In the genomic region with DNA sequence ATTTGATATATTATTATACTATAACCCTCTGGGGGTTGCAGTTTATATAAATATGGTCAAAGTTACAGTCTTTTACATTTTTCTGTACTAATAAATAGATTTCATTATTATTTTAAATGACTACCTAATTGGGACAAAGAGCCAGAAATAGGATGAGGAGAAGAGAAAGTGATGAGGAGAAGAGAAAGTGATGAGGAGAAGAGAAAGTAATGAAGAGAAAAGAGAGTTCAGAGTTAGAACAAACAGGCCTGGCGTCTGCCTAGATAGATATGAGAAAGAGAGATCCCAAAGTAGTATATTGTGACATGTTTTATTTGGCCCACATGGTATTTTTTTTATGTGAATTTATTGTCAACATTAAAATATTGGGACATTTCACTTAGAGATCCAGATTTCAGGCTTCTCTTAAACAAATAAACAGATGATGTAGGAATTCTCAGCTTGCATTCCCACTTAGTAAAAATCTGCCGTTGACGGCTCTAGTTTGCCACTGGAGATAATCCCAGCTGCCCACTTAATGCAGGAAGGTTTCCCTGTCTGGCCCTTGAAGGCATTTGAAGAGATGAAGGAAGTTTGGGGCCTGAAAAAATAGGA, we compare ENCODE assay signal across 20 cellular contexts.
DNase-seq lines count a peak whose midpoint lies in the region; ATAC-seq and TF ChIP-seq lines count a peak whose summit lies in the region.
"Had no signal": no experiment of that assay in that cellular context is flagged by ENCODE, and none has a peak within 500 bp of the region (broad histone marks: within the 10 kb centered on the region; RNA-seq: fewer than 3 reads in every experiment).

No MANE protein-coding gene starts in this region.

- H3K9me3 ChIP-seq in adipocyte (ENCODE audit: control insufficient read depth, low read length), result no peaks in the 10 kb centered on the region
- no peaks in the 10 kb centered on the region for H3K9me3 ChIP-seq in MG63
- H3K9me3 ChIP-seq: BLaER1 treated with 17β-estradiol and CSF1 and Interleukin-3, amounts not matched to agents 10 nM and 100 nM had no signal

- no peak overlapping the region for H3K4me3 ChIP-seq in adipocyte (ENCODE audit: low read length)
- H3K4me3 ChIP-seq in MG63, result no peak overlapping the region
- H3K4me3 ChIP-seq: BLaER1 treated with 17β-estradiol and CSF1 and Interleukin-3, amounts not matched to agents 10 nM and 100 nM; GM12878; SK-N-MC had no signal

- TF ChIP-seq CTCF in CD14-positive monocyte (IDR thresholded peaks at IDR 0.05), result no peak

- H3K9me3 Mint-ChIP-seq in CD14-positive monocyte, result no peaks in the 10 kb centered on the region
- H3K9me3 Mint-ChIP-seq: HFFc6 had no signal

- no peak overlapping the region for H3K9ac ChIP-seq in adipocyte (ENCODE audit: low read length)
- H3K9ac ChIP-seq: BLaER1 treated with 17β-estradiol and CSF1 and Interleukin-3, amounts not matched to agents 10 nM and 100 nM had no signal

- H3K36me3 ChIP-seq in adipocyte (ENCODE audit: control insufficient read depth, insufficient read depth, low read length, severe bottlenecking), result no peaks in the 10 kb centered on the region
- H3K36me3 ChIP-seq in MG63, result no peaks in the 10 kb centered on the region
- H3K36me3 ChIP-seq: BLaER1 treated with 17β-estradiol and CSF1 and Interleukin-3, amounts not matched to agents 10 nM and 100 nM had no signal

- peaks cover 7% of the 10 kb centered on the region for H3K4me1 Mint-ChIP-seq in CD14-positive monocyte

- DNase-seq in EL (peak; percentile 23), adipocyte (ENCODE audit: low read depth) (peak; percentile 59), fibroblast of peridontal ligament (ENCODE audit: extremely low read depth) (peak; percentile 58), sciatic nerve (ENCODE audit: low spot score) (no peak), MG63 (no peak), AG08396 (ENCODE audit: low spot score) (no peak), CD14-positive monocyte (ENCODE audit: low spot score) (no peak)
- DNase-seq: DMS79 treated with DMSO at 0.1 percent for 48 hours, GDM1, GOT3, HFFc6, KG1, NCI-H1092 treated with DMSO at 0.1 percent for 48 hours, NCI-H226, NCI-H524 treated with DMSO at 0.1 percent for 48 hours had no signal

- H3K36me3 Mint-ChIP-seq in CD14-positive monocyte, result peaks cover 0 to 7% of the 10 kb centered on the region in 2 donors

- H3K27me3 ChIP-seq in adipocyte (replicated peaks; ENCODE audit: control insufficient read depth, insufficient read depth, low read length), result no peaks in the 10 kb centered on the region
- no peaks in the 10 kb centered on the region for H3K27me3 ChIP-seq in MG63
- H3K27me3 ChIP-seq: BLaER1 treated with 17β-estradiol and CSF1 and Interleukin-3, amounts not matched to agents 10 nM and 100 nM had no signal

- intact Hi-C loops in sciatic nerve (cut with DNase I) (no loop called here), CD14-positive monocyte (cut with micrococcal nuclease) (loop anchor here in 1 of 2 donors (10.0 kb wide), 1 partner anchor 60 kb away; no protein-coding TSS in a partner anchor)

- peaks cover 0 to 2% (median 1%) of the 10 kb centered on the region in 3 donors for H3K27me3 Mint-ChIP-seq in CD14-positive monocyte (ENCODE audit: low read depth in 3 of 3)

- peak overlapping the region in 2 of 7 donors; percentile 0 to 63 for H3K27ac Mint-ChIP-seq in CD14-positive monocyte
- H3K27ac Mint-ChIP-seq: HFFc6 had no signal

- ATAC-seq in sciatic nerve, result peak; percentile 38
- ATAC-seq: GM12878, Panc1, Right ventricle myocardium inferior had no signal

- no peak overlapping the region for H3K4me3 Mint-ChIP-seq in CD14-positive monocyte
- H3K4me3 Mint-ChIP-seq: HFFc6 had no signal

- peaks cover 38% of the 10 kb centered on the region for H3K4me1 ChIP-seq in adipocyte (ENCODE audit: control insufficient read depth, insufficient read depth, low read length)

Comparison
In these comparisons a context has a peak if more than half of its experiments do, and no peak if none do; other contexts are left out.
1. DNase-seq: peak in EL (single experiment), adipocyte (single experiment) and fibroblast of peridontal ligament (single experiment); none in sciatic nerve (single experiment), MG63 (single experiment), AG08396 (single experiment) and CD14-positive monocyte (single experiment).